1 cellular context compared by ENCODE assay signal in genomic region chr12:68281685-68282084, GRCh38.
TF ChIP-seq lines count a peak whose summit lies in the region.

No MANE protein-coding gene starts in this region.

TF ChIP-seq in GM12878, 131 proteins besides CTCF, POLR2A, EP300 and RAD21:
- TF ChIP-seq NFIC (IDR thresholded peaks at IDR 0.05; ENCODE audit: low read depth, low read length) = no peak
- no peak for TF ChIP-seq ZNF687 (IDR thresholded peaks at IDR 0.05)
- TF ChIP-seq IKZF1 (conservative IDR thresholded peaks at IDR 0.05) = 0 out of 2 replicates have a peak, but pooled peaks have one; percentile 19
- TF ChIP-seq NKRF (conservative IDR thresholded peaks at IDR 0.05) = no peak
- no peak for TF ChIP-seq MAX (IDR thresholded peaks at IDR 0.05; ENCODE audit: low read depth, low read length)
- TF ChIP-seq BCL11A (IDR thresholded peaks at IDR 0.05; ENCODE audit: low read depth, low read length) = 0 out of 2 replicates have a peak, but pooled peaks have one; percentile 23
